Comparison of ENCODE assay signal across 14 cellular contexts in genomic region chr9:3980771-3981170, GRCh38.
DNase-seq lines count a peak whose midpoint lies in the region; ATAC-seq and TF ChIP-seq lines count a peak whose summit lies in the region.
"Had no signal": no experiment of that assay in that cellular context is flagged by ENCODE, and none has a peak within 500 bp of the region (broad histone marks: within the 10 kb centered on the region; RNA-seq: fewer than 3 reads in every experiment).

No MANE protein-coding gene starts in this region.

- no peaks in the 10 kb centered on the region for H3K27me3 Mint-ChIP-seq in nephron (ENCODE audit: low read depth)
- H3K27me3 Mint-ChIP-seq in activated CD8-positive, alpha-beta T cell treated with anti-CD3 and anti-CD28 coated beads, Interleukin-2, amount 10 ng/mL, durations not matched to agents 7 days and 5 days (ENCODE audit: low read depth) = peaks cover 3% of the 10 kb centered on the region

- POLR2A ChIA-PET in A673 (lab: Charles Lee; ENCODE audit: low non-redundant PET) = no interaction called here
- POLR2A ChIA-PET in IMR-90 (lab: Charles Lee; ENCODE audit: unreplicated experiment) = no interaction called here
- POLR2A ChIA-PET in activated CD8-positive, alpha-beta T cell treated with anti-CD3 and anti-CD28 coated beads, Interleukin-2, amount 10 ng/mL, durations not matched to agents 7 days and 5 days (lab: Charles Lee) = no interaction called here

- H3K4me1 ChIP-seq in A673 (ENCODE audit: insufficient read depth, low read length, poor library complexity, severe bottlenecking) = peaks cover 5% of the 10 kb centered on the region
- H3K4me1 ChIP-seq in IMR-90 (ENCODE audit: control insufficient read depth, insufficient read depth, low read length) = peaks cover 4% of the 10 kb centered on the region
- H3K4me1 ChIP-seq: BLaER1 had no signal

- DNase-seq in A673 (ENCODE audit: low spot score) (peak; percentile 30), IMR-90 (peak; percentile 66), dedifferentiated amniotic fluid mesenchymal stem cell (ENCODE audit: extremely low spot score) (peak; percentile 36), Kasumi-1 (lab: John Stamatoyannopoulos, UW) (no peak), NCI-H1105 (lab: John Stamatoyannopoulos, UW) (no peak)
- no peak for DNase-seq in activated CD8-positive, alpha-beta T cell treated with anti-CD3 and anti-CD28 coated beads, Interleukin-2, amount 10 ng/mL, durations not matched to agents 7 days and 5 days
- DNase-seq: activated CD4-positive, alpha-beta T cell treated with anti-CD3 and anti-CD28 coated beads, Interleukin-2, amount 10 ng/mL, durations not matched to agents 24 days and 14 days; activated gamma-delta T cell; cortex of kidney; heart right ventricle; MV-4-11 had no signal

- H3K4ac ChIP-seq in IMR-90 (ENCODE audit: low read depth, low read length) = no peak overlapping the region

- H4K8ac ChIP-seq in IMR-90 (ENCODE audit: low read depth in 2 of 2, low read length in 2 of 2) = no peak overlapping the region

- H3K9me3 ChIP-seq in A673 (ENCODE audit: low read depth, low read length, poor library complexity, severe bottlenecking) (no peaks in the 10 kb centered on the region), IMR-90 (ENCODE audit: control insufficient read depth, insufficient read depth, low read length) (no peaks in the 10 kb centered on the region)

- H2BK20ac ChIP-seq in IMR-90 (ENCODE audit: low read depth, low read length) = no peak overlapping the region

- TF ChIP-seq RAD21 in IMR-90 (IDR thresholded peaks at IDR 0.05; ENCODE audit: low read length) = no peak

- ATAC-seq in IMR-90 (ENCODE audit: low read depth) (peak; percentile 80), HG03108 (IDR thresholded peaks at IDR 0.05; ENCODE audit: unreplicated experiment) (no peak)
- ATAC-seq in activated CD8-positive, alpha-beta T cell treated with anti-CD3 and anti-CD28 coated beads, Interleukin-2, amount 10 ng/mL, durations not matched to agents 7 days and 5 days = no peak

- no peak overlapping the region for H4K91ac ChIP-seq in IMR-90 (ENCODE audit: insufficient read depth, low read depth, low read length)

- no peak overlapping the region for H3K18ac ChIP-seq in IMR-90 (ENCODE audit: low read depth, low read length)

- peaks cover 15% of the 10 kb centered on the region for H3K9me3 Mint-ChIP-seq in nephron
- H3K9me3 Mint-ChIP-seq in activated CD8-positive, alpha-beta T cell treated with anti-CD3 and anti-CD28 coated beads, Interleukin-2, amount 10 ng/mL, durations not matched to agents 7 days and 5 days (ENCODE audit: insufficient read depth) = no peaks in the 10 kb centered on the region

- BruUV-seq in A673 (replicated peaks; lab: Mats Ljungman, UMichigan) = no TSS peak
- no TSS peak for BruUV-seq in IMR-90 (replicated peaks; lab: Mats Ljungman, UMichigan)

- in situ Hi-C loops in IMR-90 (cut with MboI; ENCODE audit: low sequenced_read_pairs) = no loop called here

- H3K4me2 ChIP-seq in IMR-90 (ENCODE audit: low read depth, low read length) = no peak overlapping the region
- H3K4me2 ChIP-seq: BLaER1 had no signal

- H2BK15ac ChIP-seq in IMR-90 (ENCODE audit: low read depth, low read length) = no peak overlapping the region

- dilution Hi-C loops in IMR-90 (cut with HindIII; ENCODE audit: low sequenced_read_pairs, unreplicated experiment) = no loop called here

- peak overlapping the region; percentile 44; the same call in 1 of the 2 replicates for H3K23ac ChIP-seq in IMR-90 (ENCODE audit: low read depth, low read length)

- CTCF ChIA-PET in A673 (lab: Charles Lee) = interaction anchor here (0.7 kb wide), 1 partner anchor 306 kb away, joined by 3 read pairs; no protein-coding TSS in a partner anchor
- CTCF ChIA-PET in IMR-90 (lab: Yijun Ruan, JAX) = interaction anchor here (0.7 kb wide), 1 partner anchor 254 kb away, joined by 3 read pairs; no protein-coding TSS in a partner anchor
- CTCF ChIA-PET in activated CD8-positive, alpha-beta T cell treated with anti-CD3 and anti-CD28 coated beads, Interleukin-2, amount 10 ng/mL, durations not matched to agents 7 days and 5 days (lab: Charles Lee) = no interaction called here

- H3K27ac Mint-ChIP-seq in nephron = peak overlapping the region; percentile 51 to 79 (median 70)
- no peak overlapping the region for H3K27ac Mint-ChIP-seq in activated CD8-positive, alpha-beta T cell treated with anti-CD3 and anti-CD28 coated beads, Interleukin-2, amount 10 ng/mL, durations not matched to agents 7 days and 5 days
- H3K27ac Mint-ChIP-seq: activated CD4-positive, alpha-beta T cell treated with anti-CD3 and anti-CD28 coated beads, Interleukin-2, amount 10 ng/mL, durations not matched to agents 24 days and 14 days had no signal

- no peak overlapping the region for H2BK120ac ChIP-seq in IMR-90 (ENCODE audit: low read depth, low read length)

- peaks cover 18% of the 10 kb centered on the region for H3K36me3 Mint-ChIP-seq in nephron (ENCODE audit: low read depth)
- H3K36me3 Mint-ChIP-seq in activated CD8-positive, alpha-beta T cell treated with anti-CD3 and anti-CD28 coated beads, Interleukin-2, amount 10 ng/mL, durations not matched to agents 7 days and 5 days (ENCODE audit: low read depth) = no peaks in the 10 kb centered on the region

- H3K79me1 ChIP-seq in IMR-90 (ENCODE audit: low read depth in 1 of 2, low read length in 2 of 2) = peaks cover 2 to 9% of the 10 kb centered on the region in 2 experiments; a peak in 3 of 4 replicates

- H2AFZ ChIP-seq in IMR-90 (replicated peaks; ENCODE audit: low read length, poor library complexity) = peak overlapping the region; percentile 58

- H3K4me1 Mint-ChIP-seq in nephron = peaks cover 39% of the 10 kb centered on the region
- H3K4me1 Mint-ChIP-seq in activated CD8-positive, alpha-beta T cell treated with anti-CD3 and anti-CD28 coated beads, Interleukin-2, amount 10 ng/mL, durations not matched to agents 7 days and 5 days (ENCODE audit: low read depth) = no peaks in the 10 kb centered on the region
- H3K4me1 Mint-ChIP-seq: activated CD4-positive, alpha-beta T cell treated with anti-CD3 and anti-CD28 coated beads, Interleukin-2, amount 10 ng/mL, durations not matched to agents 24 days and 14 days had no signal

- no peak overlapping the region for H3K27ac ChIP-seq in A673 (ENCODE audit: low read depth, low read length, poor library complexity, severe bottlenecking)
- no peak overlapping the region for H3K27ac ChIP-seq in IMR-90 (ENCODE audit: insufficient read depth, low read length)
- H3K27ac ChIP-seq: BLaER1, heart right ventricle had no signal

- H3K4me3 ChIP-seq in A673 (ENCODE audit: low read depth, low read length, poor library complexity, severe bottlenecking) (no peak overlapping the region), IMR-90 (ENCODE audit: insufficient read depth, low read depth, low read length) (no peak overlapping the region)
- H3K4me3 ChIP-seq: BLaER1, heart right ventricle had no signal

- H3K14ac ChIP-seq in IMR-90 (replicated peaks; ENCODE audit: low read depth, low read length) = no peak overlapping the region; the same call in 1 of the 2 replicates

- no peaks in the 10 kb centered on the region for H3K27me3 ChIP-seq in A673 (replicated peaks; ENCODE audit: insufficient read depth, low read depth, low read length, poor library complexity)
- no peaks in the 10 kb centered on the region for H3K27me3 ChIP-seq in IMR-90 (ENCODE audit: control insufficient read depth, insufficient read depth, low read length)
- H3K27me3 ChIP-seq: BLaER1, heart right ventricle had no signal

- 10% methylated on average over 6 of the region's 9 CpGs; no CpG with 5 or more reads in 1 of the 2 experiments for WGBS in IMR-90 (ENCODE audit: extremely low coverage in 2 of 2, insufficient read length in 1 of 2), 2 experiments

- H4K20me1 ChIP-seq in IMR-90 (ENCODE audit: insufficient read depth, low read length) = no peaks in the 10 kb centered on the region
- H4K20me1 ChIP-seq: BLaER1 had no signal

- no peak overlapping the region for H2BK5ac ChIP-seq in IMR-90 (ENCODE audit: low read depth, low read length, poor library complexity, severe bottlenecking)

- no peaks in the 10 kb centered on the region for H3K36me3 ChIP-seq in A673 (ENCODE audit: insufficient read depth, low read length, poor library complexity, severe bottlenecking)
- H3K36me3 ChIP-seq in IMR-90 (ENCODE audit: control insufficient read depth, insufficient read depth, low read length) = no peaks in the 10 kb centered on the region
- H3K36me3 ChIP-seq: BLaER1, heart right ventricle had no signal

- no peak overlapping the region for H3K9ac ChIP-seq in IMR-90 (ENCODE audit: low read depth, low read length)
- H3K9ac ChIP-seq: BLaER1 had no signal

- intact Hi-C loops in A673 (cut with micrococcal nuclease; ENCODE audit: unreplicated experiment) (no loop called here), IMR-90 (cut with micrococcal nuclease) (no loop called here)

- no peak overlapping the region for H4K5ac ChIP-seq in IMR-90 (ENCODE audit: low read depth, low read length)

- TF ChIP-seq CTCF in A673 (conservative IDR thresholded peaks at IDR 0.05; ENCODE audit: low read depth, low read length) = no peak
- TF ChIP-seq CTCF in IMR-90 (conservative IDR thresholded peaks at IDR 0.05; ENCODE audit: low read depth, low read length) = no peak
- no peak for TF ChIP-seq CTCF in nephron (IDR thresholded peaks at IDR 0.05; ENCODE audit: unreplicated experiment in 3 of 3)

- no peak overlapping the region for H3K56ac ChIP-seq in IMR-90 (ENCODE audit: extremely low read depth, insufficient read depth, low read length)

- H3K4me3 Mint-ChIP-seq in nephron = peak overlapping the region in 2 of 3 experiments; percentile 20 to 57
- H3K4me3 Mint-ChIP-seq in activated CD8-positive, alpha-beta T cell treated with anti-CD3 and anti-CD28 coated beads, Interleukin-2, amount 10 ng/mL, durations not matched to agents 7 days and 5 days = no peak overlapping the region
- H3K4me3 Mint-ChIP-seq: activated CD4-positive, alpha-beta T cell treated with anti-CD3 and anti-CD28 coated beads, Interleukin-2, amount 10 ng/mL, durations not matched to agents 24 days and 14 days had no signal

- no peak overlapping the region for H2AK5ac ChIP-seq in IMR-90 (ENCODE audit: low read depth, low read length)

- H2AK9ac ChIP-seq in IMR-90 (replicated peaks; ENCODE audit: low read depth, low read length, poor library complexity) = no peak overlapping the region

- no peak for TF ChIP-seq POLR2A in IMR-90 (IDR thresholded peaks at IDR 0.05; ENCODE audit: low read depth, low read length)

- H3K9me1 ChIP-seq in IMR-90 (ENCODE audit: insufficient read depth, low read length) = peaks cover 4% of the 10 kb centered on the region

TF ChIP-seq in IMR-90, 13 proteins besides CTCF, POLR2A, EP300 and RAD21:
- TF ChIP-seq RCOR1 (IDR thresholded peaks at IDR 0.05; ENCODE audit: insufficient replicate concordance, low read length) = no peak

Comparison
In these comparisons a context has a peak if more than half of its experiments do, and no peak if none do; other contexts are left out.
1. DNase-seq: peak in A673 (single experiment), IMR-90 (single experiment) and dedifferentiated amniotic fluid mesenchymal stem cell (single experiment); none in activated CD8-positive, alpha-beta T cell treated with anti-CD3 and anti-CD28 coated beads, Interleukin-2, amount 10 ng/mL, durations not matched to agents 7 days and 5 days (single experiment), Kasumi-1 (0 of 2) and NCI-H1105 (single experiment).